In genomic region chr1:180945151-180945550, GRCh38 we compare ENCODE assay signal across 27 cellular contexts.
"Had no signal": no experiment of that assay in that cellular context is flagged by ENCODE, and none has a peak within 500 bp of the region (broad histone marks: within the 10 kb centered on the region; RNA-seq: fewer than 3 reads in every experiment).

No MANE protein-coding gene starts in this region.

- DNase-seq: activated CD4-positive, alpha-beta T cell treated with anti-CD3 and anti-CD28 coated beads for 4 hours; activated CD4-positive, alpha-beta T cell treated with anti-CD3 and anti-CD28 coated beads, Interleukin-2, amount 50 U/mL, for 4 hours; activated effector memory CD4-positive, alpha-beta T cell treated with Interleukin-2 at 50 U/mL for 16 hours; activated naive CD4-positive, alpha-beta T cell treated with Interleukin-2 at 50 U/mL for 16 hours; anterior cingulate cortex; dermis blood vessel endothelial cell; effector CD4-positive, alpha-beta T cell; foreskin melanocyte; mesendoderm; mucosa of descending colon; ovary; stimulated activated CD4-positive, alpha-beta T cell treated with anti-CD3 and anti-CD28 coated beads, Interleukin-15, amount 100 ng/mL, for 24 hours; stimulated activated CD4-positive, alpha-beta T cell treated with anti-CD3 and anti-CD28 coated beads, Interleukin-2, amount 100 ng/mL, for 24 hours; stimulated activated naive B cell treated with anti-CD40 and anti-IgM and Interleukin-4, amounts not matched to agents 10 μg/mL and 1 μg/mL and 100 μg/mL, for 72 hours; T-helper 9 cell had no signal

- H3K27ac ChIP-seq: esophagus muscularis mucosa, left lung, neutrophil, ovary, prostate gland, suprapubic skin, tibial nerve, VCaP had no signal

- FAIRE-seq: bronchial epithelial cell, colon, TTC549 had no signal

- H3K4me3 ChIP-seq: esophagus muscularis mucosa, left lung, lung, mucosa of descending colon, ovary, prostate gland, smooth muscle cell, suprapubic skin, tibial nerve had no signal

- H3K9me3 ChIP-seq: esophagus muscularis mucosa, mucosa of descending colon, neutrophil, ovary, prostate gland, suprapubic skin, tibial nerve had no signal

- H3K27me3 ChIP-seq: esophagus muscularis mucosa, left lung, neutrophil, ovary, suprapubic skin, tibial nerve had no signal

- H3K4me1 ChIP-seq: left lung, prostate gland, tibial nerve had no signal

- H3K4me2 ChIP-seq: smooth muscle cell had no signal

- H3K36me3 ChIP-seq: ovary, prostate gland had no signal
